8 cellular contexts compared by ENCODE assay signal in genomic region chr11:65390099-65390941, GRCh38. TPM values are rescaled to one million over a fixed set of nuclear protein-coding genes. Genes with fewer than 3 reads are reported as not detected.
A peak's percentile ranks its signal among the peaks of the same experiment; 100 is the strongest.
DNase-seq lines count a peak whose midpoint lies in the region; ATAC-seq and TF ChIP-seq lines count a peak whose summit lies in the region.

No MANE protein-coding gene starts in this region.

- no peaks in the 10 kb centered on the region for H3K9me3 ChIP-seq in skeletal muscle satellite cell (replicated peaks; ENCODE audit: low read length)

- H3K27ac Mint-ChIP-seq in CD14-positive monocyte, result peak overlapping the region in 2 of 7 donors; percentile 18 to 66

- H3K27me3 Mint-ChIP-seq in CD14-positive monocyte (ENCODE audit: low read depth in 3 of 3), result no peaks in the 10 kb centered on the region

- H3K27me3 ChIP-seq in skeletal muscle satellite cell (ENCODE audit: control insufficient read depth, insufficient read depth, low read length), result no peaks in the 10 kb centered on the region

- H3K4me1 ChIP-seq in skeletal muscle satellite cell (ENCODE audit: control insufficient read depth, insufficient read depth, low read length), result peaks cover 47% of the 10 kb centered on the region

- DNase-seq in GM10266 (ENCODE audit: extremely low spot score) (peak; percentile 15), fibroblast of peridontal ligament (ENCODE audit: extremely low read depth) (peak; percentile 11), CD14-positive monocyte (ENCODE audit: low spot score) (no peak), activated T-cell treated with anti-CD3 and anti-CD28 coated beads for 4 hours (no peak), NCI-H128 (lab: John Stamatoyannopoulos, UW; ENCODE audit: unreplicated experiment) (no peak)

- H3K27ac ChIP-seq in VCaP, result peak overlapping the region; percentile 5; the same call in 1 of the 2 replicates

- peak overlapping the region; percentile 98 for H3K4me3 ChIP-seq in skeletal muscle satellite cell (ENCODE audit: low read length)

- H3K36me3 ChIP-seq in skeletal muscle satellite cell (ENCODE audit: insufficient read depth, low read length), result peaks cover 41% of the 10 kb centered on the region

- no peaks in the 10 kb centered on the region for H3K9me3 Mint-ChIP-seq in CD14-positive monocyte

- ATAC-seq in GM21717 (IDR thresholded peaks at IDR 0.05; ENCODE audit: unreplicated experiment), result no peak

- peaks cover 44% of the 10 kb centered on the region for H3K4me1 Mint-ChIP-seq in CD14-positive monocyte

- TF ChIP-seq CTCF in GM10266 (IDR thresholded peaks at IDR 0.05; ENCODE audit: control insufficient read depth, insufficient read depth, low read depth, missing control alignments), result no peak
- no peak for TF ChIP-seq CTCF in VCaP (conservative IDR thresholded peaks at IDR 0.05)
- no peak for TF ChIP-seq CTCF in CD14-positive monocyte (IDR thresholded peaks at IDR 0.05)

- peak overlapping the region; percentile 97 for H3K4me2 ChIP-seq in skeletal muscle satellite cell (ENCODE audit: low read length)

- no peak overlapping the region for H3K4me3 Mint-ChIP-seq in CD14-positive monocyte

- H3K36me3 Mint-ChIP-seq in CD14-positive monocyte, result peaks cover 31 to 67% of the 10 kb centered on the region in 2 donors

- intact Hi-C loops in CD14-positive monocyte (cut with micrococcal nuclease), result no loop called here

- H3K9ac ChIP-seq in skeletal muscle satellite cell (ENCODE audit: low read depth, low read length), result peak overlapping the region; percentile 77

RNA-seq across cellular contexts. Expression of gene FRMD8, which starts 3.9 kb away (rescaled TPM):
- total RNA-seq in skeletal muscle satellite cell (2012; rRNA removed), result 40.3 and 51.8 TPM in 2 replicates
- 10 to 100 TPM; 33.7 to 41.2 TPM for polyA plus RNA-seq in CD14-positive monocyte

RNA-seq across cellular contexts. Expression of gene SLC25A45, which starts 7.9 kb away (rescaled TPM):
- total RNA-seq in skeletal muscle satellite cell (2012; rRNA removed), result 1.3 and 2.0 TPM in 2 replicates
- polyA plus RNA-seq in CD14-positive monocyte, result 1 to 10 TPM; 3.7 to 4.1 TPM

RNA-seq across cellular contexts. Expression of gene NEAT1, which starts 32.3 kb away (rescaled TPM):
- total RNA-seq in skeletal muscle satellite cell (2012; rRNA removed), result 147 and 206 TPM in 2 replicates
- polyA plus RNA-seq in CD14-positive monocyte, result 1 to 10 TPM in 1 of 2 donors, under 1 TPM in 1; 0.90 to 1.3 TPM

RNA-seq across cellular contexts. Expression of gene TIGD3, which starts 35.8 kb away (rescaled TPM):
- under 0.01 TPM in 1 of 2 replicates, not detected in the other for total RNA-seq in skeletal muscle satellite cell (2012; rRNA removed)
- 1 to 10 TPM; 2.8 to 3.7 TPM for polyA plus RNA-seq in CD14-positive monocyte

RNA-seq across cellular contexts. Expression of gene DPF2, which starts 56.7 kb away (rescaled TPM):
- total RNA-seq in skeletal muscle satellite cell (2012; rRNA removed), result 32.3 and 34.5 TPM in 2 replicates
- polyA plus RNA-seq in CD14-positive monocyte, result 10 to 100 TPM; 35.7 to 39.0 TPM

Comparison
In these comparisons a context has a peak if more than half of its experiments do, and no peak if none do; other contexts are left out.
1. DNase-seq: peak in GM10266 (single experiment) and fibroblast of peridontal ligament (single experiment); none in CD14-positive monocyte (single experiment), activated T-cell treated with anti-CD3 and anti-CD28 coated beads for 4 hours (single experiment) and NCI-H128 (single experiment).